ENCODE assay signal across 2 cellular contexts in genomic region chr3:183554377-183554776, GRCh38.
A peak's percentile ranks its signal among the peaks of the same experiment; 100 is the strongest.
TF ChIP-seq lines count a peak whose summit lies in the region.

No MANE protein-coding gene starts in this region.

TF ChIP-seq in K562, 482 proteins besides CTCF, POLR2A, EP300 and RAD21 (continues in another document):
- TF ChIP-seq ZFX (CRISPR knock-in tag; IDR thresholded peaks at IDR 0.05) (0 out of 2 replicates have a peak, but pooled peaks have one; percentile 34), FOXO4 (CRISPR knock-in tag; IDR thresholded peaks at IDR 0.05) (no peak), ATF4 (CRISPR knock-in tag; IDR thresholded peaks at IDR 0.05) (0 out of 2 replicates have a peak, but pooled peaks have one; percentile 60), ZNF318 (IDR thresholded peaks at IDR 0.05; ENCODE audit: borderline replicate concordance in 1 of 2, low read depth in 1 of 2) (0 out of 4 replicates have a peak, but pooled peaks of 1 of the 2 experiments have one; percentile 21), ELK3 (CRISPR knock-in tag; IDR thresholded peaks at IDR 0.05) (no peak), ZNF124 (CRISPR knock-in tag; IDR thresholded peaks at IDR 0.05) (no peak), XRCC4 (IDR thresholded peaks at IDR 0.05; ENCODE audit: extremely low read depth, insufficient read depth, insufficient read length) (no peak), ATF3 (IDR thresholded peaks at IDR 0.05) (peak; percentile 87), ATF3 (CRISPR knock-in tag; conservative IDR thresholded peaks at IDR 0.05) (no peak)

TF ChIP-seq in SK-N-SH, 30 proteins besides CTCF, POLR2A, EP300 and RAD21 (continued from another document):
- TF ChIP-seq MXI1 (IDR thresholded peaks at IDR 0.05; ENCODE audit: low read depth, low read length) (no peak), MEF2A (IDR thresholded peaks at IDR 0.05; ENCODE audit: borderline replicate concordance, low read depth) (no peak), ZBTB33 (IDR thresholded peaks at IDR 0.05; ENCODE audit: borderline replicate concordance, low read depth) (no peak), EZH2phosphoT487 (IDR thresholded peaks at IDR 0.05; ENCODE audit: borderline replicate concordance, low read depth) (no peak), TEAD4 (IDR thresholded peaks at IDR 0.05; ENCODE audit: borderline replicate concordance, insufficient read depth) (no peak), RCOR1 (IDR thresholded peaks at IDR 0.05; ENCODE audit: low read length) (no peak), YY1 (IDR thresholded peaks at IDR 0.05; ENCODE audit: low read depth) (no peak)
